Comparison of ENCODE assay signal across 27 cellular contexts in the genomic region with DNA sequence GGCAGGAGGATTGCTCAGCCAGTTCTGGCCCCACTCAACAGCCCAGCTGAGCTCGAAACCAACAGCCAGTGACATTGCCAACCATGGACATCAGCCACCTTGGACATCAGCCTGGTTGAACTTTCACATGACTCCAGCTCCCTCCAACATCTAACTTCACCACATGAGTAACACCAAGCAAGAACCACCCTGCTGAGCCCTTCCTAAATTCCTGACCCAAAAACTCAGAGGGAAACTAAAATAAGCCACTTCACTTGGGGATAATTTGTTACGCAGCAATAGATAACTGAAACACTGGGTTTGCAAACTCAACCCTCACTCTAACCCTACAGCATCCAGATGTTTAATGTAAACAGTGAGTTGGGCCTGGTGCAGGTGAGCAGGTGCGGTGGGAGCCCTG. TPM values are rescaled to one million over a fixed set of nuclear protein-coding genes. Genes with fewer than 3 reads are reported as not detected.
"Had no signal": no experiment of that assay in that cellular context is flagged by ENCODE, and none has a peak within 500 bp of the region (broad histone marks: within the 10 kb centered on the region; RNA-seq: fewer than 3 reads in every experiment).

No MANE protein-coding gene starts in this region.

- H3K4me3 Mint-ChIP-seq: immature natural killer cell; natural killer cell; nephron progenitor cell; neural progenitor cell; stimulated activated naive B cell treated with anti-CD40 and anti-IgM and Interleukin-4, amounts not matched to agents 10 μg/mL and 1 μg/mL and 100 μg/mL, for 72 hours had no signal

- H2AFZ ChIP-seq: neural progenitor cell had no signal

- H3K36me3 Mint-ChIP-seq: naive B cell, natural killer cell, neural progenitor cell had no signal

- H3K4me2 ChIP-seq: neural progenitor cell had no signal

- H3K27me3 ChIP-seq: neural progenitor cell, pancreas, sigmoid colon, spleen, testis, thyroid gland, upper lobe of left lung, vagina had no signal

- H3K27ac ChIP-seq: left lung, lower lobe of right lung, neural progenitor cell, pancreas, prostate gland, sigmoid colon, spleen, stomach, testis, thyroid gland, transverse colon, upper lobe of left lung, vagina had no signal

- H3K27ac Mint-ChIP-seq: natural killer cell, nephron progenitor cell, neural progenitor cell had no signal

- H3K4me1 ChIP-seq: neural progenitor cell, pancreas, prostate gland, sigmoid colon, testis, vagina had no signal

- ATAC-seq: left colon; left lung; lower lobe of right lung; natural killer cell; pancreas; right cardiac atrium; stimulated activated naive B cell treated with anti-CD40 and anti-IgM and Interleukin-4, amounts not matched to agents 10 μg/mL and 1 μg/mL and 100 μg/mL, for 72 hours; stimulated activated naive CD8-positive, alpha-beta T cell treated with anti-CD3 and anti-CD28 coated beads, Interleukin-15, Interleukin-2, amounts not matched to agents 100 U/mL and 50 U/mL, for 24 hours had no signal

- DNase-seq: hypothalamus; immature natural killer cell; left colon; lower lobe of right lung; mammary epithelial cell; mesenchymal stem cell; naive B cell; natural killer cell; nephron progenitor cell; pancreas; retina; right cardiac atrium; sigmoid colon; small intestine; spleen; stimulated activated CD4-positive, alpha-beta T cell treated with anti-CD3 and anti-CD28 coated beads, Interleukin-4, amount 100 ng/mL, for 24 hours; stimulated activated naive B cell treated with anti-CD40 and anti-IgM and Interleukin-4, amounts not matched to agents 10 μg/mL and 1 μg/mL and 100 μg/mL, for 72 hours; stimulated activated naive CD8-positive, alpha-beta T cell treated with anti-CD3 and anti-CD28 coated beads, Interleukin-15, Interleukin-2, amounts not matched to agents 100 U/mL and 50 U/mL, for 24 hours; stomach; testis; thyroid gland; transverse colon; upper lobe of left lung had no signal

- H3K27me3 Mint-ChIP-seq: naive B cell; stimulated activated naive B cell treated with anti-CD40 and anti-IgM and Interleukin-4, amounts not matched to agents 10 μg/mL and 1 μg/mL and 100 μg/mL, for 72 hours had no signal

- H3K9me3 ChIP-seq: pancreas, prostate gland, sigmoid colon, testis, thyroid gland, transverse colon, vagina had no signal

- H3K9me3 Mint-ChIP-seq: immature natural killer cell, natural killer cell, neural progenitor cell had no signal

- H3K4me1 Mint-ChIP-seq: neural progenitor cell had no signal

- H3K4me3 ChIP-seq: left lung, lower lobe of right lung, neural progenitor cell, pancreas, prostate gland, sigmoid colon, spleen, stomach, testis, thyroid gland, transverse colon, upper lobe of left lung, vagina had no signal

- H3K36me3 ChIP-seq: left lung, lower lobe of right lung, neural progenitor cell, pancreas, prostate gland, sigmoid colon, spleen, stomach, thyroid gland, transverse colon, upper lobe of left lung, vagina had no signal

RNA-seq across cellular contexts. Expression of a gene that starts 17.4 kb away (rescaled TPM):
- total RNA-seq: mammary epithelial cell had no signal
- polyA plus RNA-seq: mammary epithelial cell had no signal

RNA-seq across cellular contexts. Expression of a gene that starts 57.1 kb away (rescaled TPM):
- total RNA-seq: natural killer cell had no signal
